ENCODE assay signal across 8 cellular contexts in genomic region chr7:152435384-152436278, GRCh38. TPM values are rescaled to one million over a fixed set of nuclear protein-coding genes. Genes with fewer than 3 reads are reported as not detected.
DNase-seq lines count a peak whose midpoint lies in the region; ATAC-seq lines count a peak whose summit lies in the region.

KMT2C (minus strand) TSS chr7:152436003; CDS start chr7:152435786, 217 bp downstream.

- H4K20me1 ChIP-seq in GM23248 (ENCODE audit: insufficient read depth) = no peaks in the 10 kb centered on the region

- no peaks in the 10 kb centered on the region for H3K27me3 ChIP-seq in GM23248 (replicated peaks; ENCODE audit: insufficient read depth)

- no peaks in the 10 kb centered on the region for H3K9me2 ChIP-seq in GM23248 (ENCODE audit: insufficient read depth)

- peak within 1 kb of the TSS; percentile 92 for H3K27ac ChIP-seq in GM23248

- H3K9me3 Mint-ChIP-seq in activated CD8-positive, alpha-beta T cell treated with anti-CD3 and anti-CD28 coated beads, Interleukin-2, amount 10 ng/mL, durations not matched to agents 7 days and 5 days (ENCODE audit: insufficient read depth) = no peaks in the 10 kb centered on the region
- H3K9me3 Mint-ChIP-seq in effector memory CD8-positive, alpha-beta T cell = no peaks in the 10 kb centered on the region

- DNase-seq in D341Med (ENCODE audit: low spot score) = peak; percentile 88
- peak; percentile 71 for DNase-seq in GM23248
- DNase-seq in NCI-H1105 treated with DMSO at 0.1 percent for 48 hours (lab: John Stamatoyannopoulos, UW) = peak; percentile 37
- peak; percentile 57 for DNase-seq in activated CD8-positive, alpha-beta T cell treated with anti-CD3 and anti-CD28 coated beads, Interleukin-2, amount 10 ng/mL, durations not matched to agents 7 days and 5 days
- DNase-seq in effector memory CD8-positive, alpha-beta T cell = peak; percentile 21 to 41 (median 37)
- DNase-seq in mesenteric fat pad (ENCODE audit: low spot score) = no peak
- peak; percentile 24 for DNase-seq in stimulated activated CD8-positive, alpha-beta memory T cell treated with anti-CD3 and anti-CD28 coated beads, Interleukin-12 subunit alpha, Interleukin-12 subunit beta, amount 100 ng/mL, for 4 hours (ENCODE audit: low read depth)
- DNase-seq in SKM-1 (lab: John Stamatoyannopoulos, UW; ENCODE audit: unreplicated experiment) = no peak

- peaks cover 5% of the 10 kb centered on the region for H3K36me3 Mint-ChIP-seq in activated CD8-positive, alpha-beta T cell treated with anti-CD3 and anti-CD28 coated beads, Interleukin-2, amount 10 ng/mL, durations not matched to agents 7 days and 5 days (ENCODE audit: low read depth)
- peaks cover 18% of the 10 kb centered on the region for H3K36me3 Mint-ChIP-seq in effector memory CD8-positive, alpha-beta T cell (ENCODE audit: insufficient read depth)

- ATAC-seq in activated CD8-positive, alpha-beta T cell treated with anti-CD3 and anti-CD28 coated beads, Interleukin-2, amount 10 ng/mL, durations not matched to agents 7 days and 5 days = peak; percentile 31
- ATAC-seq in effector memory CD8-positive, alpha-beta T cell (replicated peaks) = peak; percentile 25

- peaks cover 30% of the 10 kb centered on the region for H3K4me1 ChIP-seq in GM23248 (ENCODE audit: insufficient read depth)

- H3K36me3 ChIP-seq in GM23248 (ENCODE audit: low read depth) = no peaks in the 10 kb centered on the region

- H3K9ac ChIP-seq in GM23248 = peak within 1 kb of the TSS; percentile 96

- CTCF ChIA-PET in activated CD8-positive, alpha-beta T cell treated with anti-CD3 and anti-CD28 coated beads, Interleukin-2, amount 10 ng/mL, durations not matched to agents 7 days and 5 days (lab: Charles Lee) = interaction anchor here (1.5 to 2.2 kb wide), 3 partner anchors 98 to 804 kb away, joined by 3 to 13 read pairs (median 9); no protein-coding TSS in a partner anchor

- peaks cover 23% of the 10 kb centered on the region for H3K4me1 Mint-ChIP-seq in activated CD8-positive, alpha-beta T cell treated with anti-CD3 and anti-CD28 coated beads, Interleukin-2, amount 10 ng/mL, durations not matched to agents 7 days and 5 days (ENCODE audit: low read depth)
- peaks cover 23 to 24% of the 10 kb centered on the region in 2 donors for H3K4me1 Mint-ChIP-seq in effector memory CD8-positive, alpha-beta T cell (ENCODE audit: low read depth in 2 of 2)

- no peaks in the 10 kb centered on the region for H3K9me3 ChIP-seq in GM23248 (ENCODE audit: low read depth)

- H2AFZ ChIP-seq in GM23248 = peak within 1 kb of the TSS; percentile 92

- peaks cover 50% of the 10 kb centered on the region for H3F3A ChIP-seq in GM23248 (ENCODE audit: insufficient read depth)

- peaks cover 45% of the 10 kb centered on the region for H3K79me2 ChIP-seq in GM23248 (ENCODE audit: insufficient read depth)

- peak within 1 kb of the TSS; percentile 88 for H3K4me3 Mint-ChIP-seq in activated CD8-positive, alpha-beta T cell treated with anti-CD3 and anti-CD28 coated beads, Interleukin-2, amount 10 ng/mL, durations not matched to agents 7 days and 5 days
- H3K4me3 Mint-ChIP-seq in effector memory CD8-positive, alpha-beta T cell = peak within 1 kb of the TSS; percentile 74 to 88

- H3K27ac Mint-ChIP-seq in activated CD8-positive, alpha-beta T cell treated with anti-CD3 and anti-CD28 coated beads, Interleukin-2, amount 10 ng/mL, durations not matched to agents 7 days and 5 days = peak within 1 kb of the TSS; percentile 91
- peak within 1 kb of the TSS; percentile 92 to 94 for H3K27ac Mint-ChIP-seq in effector memory CD8-positive, alpha-beta T cell

- WGBS in GM23248 (ENCODE audit: low coverage in 1 of 2, low lambda C conversion rate in 2 of 2, missing lambda C conversion rate in 2 of 2), 2 experiments = 0 to 2% methylated on average over 1 to 70 of the region's 136 CpGs

- in situ Hi-C loops in GM23248 (cut with MboI) = no loop called here

- no peaks in the 10 kb centered on the region for H3K27me3 Mint-ChIP-seq in activated CD8-positive, alpha-beta T cell treated with anti-CD3 and anti-CD28 coated beads, Interleukin-2, amount 10 ng/mL, durations not matched to agents 7 days and 5 days (ENCODE audit: low read depth)
- no peaks in the 10 kb centered on the region for H3K27me3 Mint-ChIP-seq in effector memory CD8-positive, alpha-beta T cell

- H3K4me3 ChIP-seq in GM23248 = peak within 1 kb of the TSS; percentile 95

- POLR2A ChIA-PET in activated CD8-positive, alpha-beta T cell treated with anti-CD3 and anti-CD28 coated beads, Interleukin-2, amount 10 ng/mL, durations not matched to agents 7 days and 5 days (lab: Charles Lee) = interaction anchor here (0.6 kb wide), 2 partner anchors 28 to 210 kb away, joined by 3 to 4 read pairs; no protein-coding TSS in a partner anchor

- H3K4me2 ChIP-seq in GM23248 (ENCODE audit: unreplicated experiment) = peak within 1 kb of the TSS; percentile 96

RNA-seq across cellular contexts. Expression of gene KMT2C, which starts in this region (rescaled TPM):
- 14.2 and 14.3 TPM in 2 replicates for total RNA-seq in GM23248 (2014; rRNA removed; shearing (Covaris generic))
- 7.2 and 8.3 TPM in 2 replicates for polyA plus RNA-seq in GM23248 (2016; fragmentation: Nextera tagmentation; extraction: Ambion mirVana)
- 10 to 100 TPM; 67.1 to 74.0 TPM for total RNA-seq in activated CD8-positive, alpha-beta T cell treated with anti-CD3 and anti-CD28 coated beads, Interleukin-2, amount 10 ng/mL, durations not matched to agents 7 days and 5 days
- total RNA-seq in mesenteric fat pad = 83.4 TPM

Comparison
In these comparisons a context has a peak if more than half of its experiments do, and no peak if none do; other contexts are left out.
1. DNase-seq: peak in D341Med (single experiment), GM23248 (single experiment), NCI-H1105 treated with DMSO at 0.1 percent for 48 hours (single experiment), activated CD8-positive, alpha-beta T cell treated with anti-CD3 and anti-CD28 coated beads, Interleukin-2, amount 10 ng/mL, durations not matched to agents 7 days and 5 days (single experiment), effector memory CD8-positive, alpha-beta T cell (3 of 3) and stimulated activated CD8-positive, alpha-beta memory T cell treated with anti-CD3 and anti-CD28 coated beads, Interleukin-12 subunit alpha, Interleukin-12 subunit beta, amount 100 ng/mL, for 4 hours (single experiment); none in mesenteric fat pad (single experiment) and SKM-1 (single experiment).